In the genomic region with DNA sequence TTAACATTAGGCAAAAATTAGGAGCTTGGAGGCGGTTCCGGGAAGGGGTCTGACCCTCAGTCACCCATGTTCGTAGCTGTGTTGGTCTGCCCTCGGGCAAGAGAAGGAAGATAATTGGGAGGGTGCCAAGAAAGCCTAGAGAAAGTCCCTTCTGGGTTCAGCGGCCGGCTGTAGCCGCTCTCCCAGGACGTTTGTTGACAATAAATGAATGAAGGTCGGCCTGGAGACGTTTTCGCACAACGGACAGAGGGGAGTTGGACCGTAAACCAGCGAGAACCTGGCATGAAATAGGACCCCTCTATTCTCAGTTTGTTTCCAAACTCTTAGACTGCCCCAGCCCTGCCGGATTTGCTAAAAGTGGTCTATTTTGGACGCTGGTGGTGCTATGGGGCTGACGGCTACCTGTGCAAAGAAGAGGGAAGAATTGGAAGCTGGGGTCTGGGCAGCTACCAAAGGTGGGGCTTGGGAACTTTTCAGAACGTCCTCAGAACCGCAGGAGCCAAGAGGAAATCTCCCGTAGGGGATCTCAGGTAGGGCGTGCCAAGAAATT, we compare ENCODE assay signal across 5 cellular contexts. TPM values are rescaled to one million over a fixed set of nuclear protein-coding genes. Genes with fewer than 3 reads are reported as not detected.
"Had no signal": no experiment of that assay in that cellular context is flagged by ENCODE, and none has a peak within 500 bp of the region (broad histone marks: within the 10 kb centered on the region; RNA-seq: fewer than 3 reads in every experiment).

No MANE protein-coding gene starts in this region.

RNA-seq across cellular contexts. Expression of gene FOXD4L6, which starts 3.3 kb away (rescaled TPM):
- total RNA-seq: LHCN-M2, PC-9, Right ventricle myocardium inferior, RPMI7951, SK-MEL-5 had no signal
